Comparison of ENCODE assay signal across 10 cellular contexts in genomic region chr11:90220391-90220790, GRCh38. TPM values are rescaled to one million over a fixed set of nuclear protein-coding genes. Genes with fewer than 3 reads are reported as not detected.
A peak's percentile ranks its signal among the peaks of the same experiment; 100 is the strongest.
DNase-seq lines count a peak whose midpoint lies in the region; ATAC-seq, FAIRE-seq and TF ChIP-seq lines count a peak whose summit lies in the region.
"Had no signal": no experiment of that assay in that cellular context is flagged by ENCODE, and none has a peak within 500 bp of the region (broad histone marks: within the 10 kb centered on the region; RNA-seq: fewer than 3 reads in every experiment).

No MANE protein-coding gene starts in this region.

- H3K79me2 ChIP-seq in endothelial cell of umbilical vein (ENCODE audit: control insufficient read depth, insufficient read depth, low read length) = peaks cover 77% of the 10 kb centered on the region

- no peak for ATAC-seq in stimulated activated naive CD8-positive, alpha-beta T cell treated with anti-CD3 and anti-CD28 coated beads, Interleukin-15, Interleukin-2, amounts not matched to agents 100 U/mL and 50 U/mL, for 24 hours
- ATAC-seq: pancreas had no signal

- peak overlapping the region in 1 of 3 experiments; percentile 90 for H3K4me3 ChIP-seq in endothelial cell of umbilical vein (replicated peaks in 1 of 3; ENCODE audit: insufficient read depth in 1 of 3, low read depth in 1 of 3, low read length in 3 of 3)

- peaks cover 0 to 6% of the 10 kb centered on the region in 2 experiments for H3K36me3 ChIP-seq in endothelial cell of umbilical vein (ENCODE audit: control insufficient read depth in 2 of 2, extremely low read depth in 1 of 2, insufficient read depth in 2 of 2, low read length in 2 of 2)
- H3K36me3 ChIP-seq: pancreas had no signal

- H2AFZ ChIP-seq in endothelial cell of umbilical vein (ENCODE audit: low read depth, low read length) = no peak overlapping the region

- TF ChIP-seq CTCF in endothelial cell of umbilical vein (IDR thresholded peaks at IDR 0.05; ENCODE audit: extremely low read depth in 1 of 2, insufficient read depth in 1 of 2, low read depth in 1 of 2, low read length in 2 of 2) = no peak

- no peak for TF ChIP-seq POLR2A in endothelial cell of umbilical vein (IDR thresholded peaks at IDR 0.05; ENCODE audit: low read depth, low read length)

- peaks cover 8% of the 10 kb centered on the region for H4K20me1 ChIP-seq in endothelial cell of umbilical vein (replicated peaks; ENCODE audit: control insufficient read depth, extremely low read depth, insufficient read depth, low read length)

- H3K27me3 Mint-ChIP-seq in stimulated activated naive CD8-positive, alpha-beta T cell treated with anti-CD3 and anti-CD28 coated beads, Interleukin-15, Interleukin-2, amounts not matched to agents 100 ng/mL and 50 ng/mL, for 24 hours = no peaks in the 10 kb centered on the region

- peaks cover 53% of the 10 kb centered on the region for H3K36me3 Mint-ChIP-seq in stimulated activated naive CD8-positive, alpha-beta T cell treated with anti-CD3 and anti-CD28 coated beads, Interleukin-15, Interleukin-2, amounts not matched to agents 100 ng/mL and 50 ng/mL, for 24 hours (ENCODE audit: low read depth)

- H3K9ac ChIP-seq in endothelial cell of umbilical vein (replicated peaks; ENCODE audit: extremely low read depth, insufficient read depth, low read length) = no peak overlapping the region

- peak; percentile 81 for FAIRE-seq in endothelial cell of umbilical vein (lab: Jason Lieb, UNC)
- FAIRE-seq: pancreas had no signal

- H3K9me1 ChIP-seq in endothelial cell of umbilical vein (replicated peaks; ENCODE audit: control insufficient read depth, extremely low read depth, insufficient read depth, low read length) = no peaks in the 10 kb centered on the region

- BruUV-seq in endothelial cell of umbilical vein (replicated peaks; lab: Mats Ljungman, UMichigan) = no TSS peak

- peak overlapping the region; percentile 94 for H3K4me3 Mint-ChIP-seq in stimulated activated naive CD8-positive, alpha-beta T cell treated with anti-CD3 and anti-CD28 coated beads, Interleukin-15, Interleukin-2, amounts not matched to agents 100 ng/mL and 50 ng/mL, for 24 hours

- dilution Hi-C loops in endothelial cell of umbilical vein (cut with MboI; ENCODE audit: extremely low pct_ligation_motif_present, low sequenced_read_pairs) = no loop called here

- no peaks in the 10 kb centered on the region for H3K9me3 ChIP-seq in endothelial cell of umbilical vein (replicated peaks; ENCODE audit: control insufficient read depth, insufficient read depth, low read length)
- H3K9me3 ChIP-seq: pancreas had no signal

- intact Hi-C loops in endothelial cell of umbilical vein (cut with micrococcal nuclease) = no loop called here

- no peak overlapping the region for H3K27ac ChIP-seq in endothelial cell of umbilical vein (ENCODE audit: insufficient read depth, low read depth, low read length)
- H3K27ac ChIP-seq: pancreas had no signal

- CTCF ChIA-PET in endothelial cell of umbilical vein (lab: Charles Lee) = no interaction called here

- peaks cover 69% of the 10 kb centered on the region for H3K4me1 Mint-ChIP-seq in stimulated activated naive CD8-positive, alpha-beta T cell treated with anti-CD3 and anti-CD28 coated beads, Interleukin-15, Interleukin-2, amounts not matched to agents 100 ng/mL and 50 ng/mL, for 24 hours (ENCODE audit: low read depth)

- no peak for DNase-seq in stimulated activated naive CD8-positive, alpha-beta T cell treated with anti-CD3 and anti-CD28 coated beads, Interleukin-15, Interleukin-2, amounts not matched to agents 100 U/mL and 50 U/mL, for 24 hours
- DNase-seq in RPMI7951 (ENCODE audit: low read depth) = peak; percentile 54
- peak; percentile 36 for DNase-seq in endothelial cell of umbilical vein (ENCODE audit: low read depth, low spot score)
- DNase-seq in NCI-H1417 (lab: John Stamatoyannopoulos, UW) = no peak
- DNase-seq in OCI-M2 (lab: John Stamatoyannopoulos, UW; ENCODE audit: unreplicated experiment) = no peak
- DNase-seq in NCI-H345 treated with DMSO at 0.1 percent for 48 hours (lab: John Stamatoyannopoulos, UW; ENCODE audit: unreplicated experiment) = no peak
- no peak for DNase-seq in NCI-H524 treated with DMSO at 0.1 percent for 48 hours (lab: John Stamatoyannopoulos, UW)
- DNase-seq: activated effector memory CD4-positive, alpha-beta T cell treated with Interleukin-2 at 50 U/mL for 16 hours; pancreas had no signal

- H3K27ac Mint-ChIP-seq in stimulated activated naive CD8-positive, alpha-beta T cell treated with anti-CD3 and anti-CD28 coated beads, Interleukin-15, Interleukin-2, amounts not matched to agents 100 ng/mL and 50 ng/mL, for 24 hours = peak overlapping the region; percentile 57

- H3K27me3 ChIP-seq in endothelial cell of umbilical vein (ENCODE audit: control insufficient read depth in 2 of 2, insufficient read depth in 2 of 2, low read length in 2 of 2) = no peaks in the 10 kb centered on the region
- H3K27me3 ChIP-seq: pancreas had no signal

- H3K4me1 ChIP-seq in endothelial cell of umbilical vein (ENCODE audit: control insufficient read depth, extremely low read depth, insufficient read depth, low read length) = peaks cover 25% of the 10 kb centered on the region

- POLR2A ChIA-PET in endothelial cell of umbilical vein (lab: Charles Lee) = no interaction called here

- peak overlapping the region; percentile 89 for H3K4me2 ChIP-seq in endothelial cell of umbilical vein (ENCODE audit: insufficient read depth, low read length)

- H3K9me3 Mint-ChIP-seq in stimulated activated naive CD8-positive, alpha-beta T cell treated with anti-CD3 and anti-CD28 coated beads, Interleukin-15, Interleukin-2, amounts not matched to agents 100 ng/mL and 50 ng/mL, for 24 hours = no peaks in the 10 kb centered on the region

TF ChIP-seq in endothelial cell of umbilical vein, 7 proteins besides CTCF, POLR2A, EP300 and RAD21:
- TF ChIP-seq FOS (IDR thresholded peaks at IDR 0.05; ENCODE audit: borderline replicate concordance, insufficient read depth, low read length) (peak; percentile 35), JUN (IDR thresholded peaks at IDR 0.05; ENCODE audit: borderline replicate concordance, insufficient read depth, insufficient read length, low read depth) (peak; percentile 9), POLR2AphosphoS5 (IDR thresholded peaks at IDR 0.05; ENCODE audit: insufficient read depth, low read depth, low read length) (no peak)

RNA-seq across cellular contexts. Expression of gene CHORDC1, which starts 2.5 kb away (rescaled TPM):
- total RNA-seq in RPMI7951 (2014; rRNA removed; shearing (Covaris generic)) = 38.9 and 44.2 TPM in 2 replicates
- total RNA-seq in endothelial cell of umbilical vein = 55.4 and 56.8 TPM in 2 replicates
- 12.7 and 30.3 TPM in 2 replicates for polyA plus RNA-seq in endothelial cell of umbilical vein
- 19.1 and 28.4 TPM in 2 replicates for polyA plus RNA-seq in endothelial cell of umbilical vein (2011; cell fraction: cytosol; rRNA removed)
- polyA plus RNA-seq in endothelial cell of umbilical vein (2011; cell fraction: nucleus; rRNA removed) = 30.9 and 53.1 TPM in 2 replicates
- 44.3 and 68.2 TPM in 2 replicates for polyA plus RNA-seq in endothelial cell of umbilical vein (2012)
- polyA minus RNA-seq in endothelial cell of umbilical vein = 27.6 and 60.6 TPM in 2 replicates
- 38.4 TPM for polyA minus RNA-seq in endothelial cell of umbilical vein (2011; cell fraction: cytosol; rRNA and poly(A)+ RNA removed)
- 63.8 and 75.4 TPM in 2 replicates for polyA minus RNA-seq in endothelial cell of umbilical vein (2011; cell fraction: nucleus; rRNA and poly(A)+ RNA removed)

Comparison
In these comparisons a context has a peak if more than half of its experiments do, and no peak if none do; other contexts are left out.
1. DNase-seq: peak in RPMI7951 (single experiment) and endothelial cell of umbilical vein (single experiment); none in stimulated activated naive CD8-positive, alpha-beta T cell treated with anti-CD3 and anti-CD28 coated beads, Interleukin-15, Interleukin-2, amounts not matched to agents 100 U/mL and 50 U/mL, for 24 hours (single experiment), NCI-H1417 (0 of 3), OCI-M2 (single experiment), NCI-H345 treated with DMSO at 0.1 percent for 48 hours (single experiment) and NCI-H524 treated with DMSO at 0.1 percent for 48 hours (single experiment).